ENCODE assay signal across 22 cellular contexts in the genomic region with DNA sequence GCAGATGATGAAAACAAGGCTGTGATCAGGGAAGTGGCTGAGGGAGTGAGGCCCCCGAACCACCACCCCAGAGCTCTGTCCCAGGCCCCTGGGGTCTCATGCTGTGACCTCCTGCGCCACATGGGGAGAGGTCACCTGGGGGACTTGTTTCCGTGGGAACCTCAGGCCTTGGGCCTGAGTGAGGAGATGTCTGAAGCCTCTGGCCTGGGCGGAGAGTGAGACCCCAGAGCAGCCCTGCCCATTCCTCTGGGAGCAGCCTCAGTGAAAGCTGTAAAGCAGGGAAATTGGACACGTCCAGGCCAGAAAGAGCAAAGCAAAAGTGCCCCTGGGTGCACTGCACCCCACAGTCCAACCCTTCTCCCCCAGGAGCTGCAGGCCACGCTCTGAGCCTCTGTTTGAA.
"Had no signal": no experiment of that assay in that cellular context is flagged by ENCODE, and none has a peak within 500 bp of the region (broad histone marks: within the 10 kb centered on the region; RNA-seq: fewer than 3 reads in every experiment).

No MANE protein-coding gene starts in this region.

- H3K4me3 ChIP-seq: cardiac muscle cell had no signal

- H3K27ac ChIP-seq: brain microvascular endothelial cell, cardiac muscle cell had no signal

- ATAC-seq: activated CD8-positive, alpha-beta T cell treated with anti-CD3 and anti-CD28 coated beads, Interleukin-2, amount 10 ng/mL, durations not matched to agents 7 days and 5 days; T-helper 17 cell; WTC11 had no signal

- FAIRE-seq: RCC 7860 had no signal

- H3K36me3 ChIP-seq: brain microvascular endothelial cell, cardiac muscle cell had no signal

- DNase-seq: activated CD4-positive, alpha-beta T cell treated with anti-CD3 and anti-CD28 coated beads for 48 hours; activated CD4-positive, alpha-beta T cell treated with anti-CD3 and anti-CD28 coated beads, Interleukin-2, amount 50 U/mL, for 4 hours; activated CD4-positive, CD25-positive, alpha-beta regulatory T cell treated with anti-CD3 and anti-CD28 coated beads, Interleukin-2, amount 50 U/mL, for 72 hours; activated CD8-positive, alpha-beta memory T cell treated with anti-CD3 and anti-CD28 coated beads, Interleukin-2, amount 50 U/mL, for 48 hours; activated CD8-positive, alpha-beta T cell treated with anti-CD3 and anti-CD28 coated beads, Interleukin-2, amount 10 ng/mL, durations not matched to agents 7 days and 5 days; activated T-cell treated with anti-CD3 and anti-CD28 coated beads, Interleukin-2, amount 50 U/mL, for 1 hour; brain microvascular endothelial cell; Karpas-422; MM.1S; NCI-H1105; NCI-H1436; NCI-H1694 treated with DMSO at 0.1 percent for 48 hours; NCI-H2029 treated with DMSO at 0.1 percent for 48 hours; NCI-H345; NCI-H510A treated with DMSO at 0.1 percent for 48 hours; NCI-H69; SIG-M5; T-helper 17 cell; T-helper 9 cell had no signal

- H3K27me3 ChIP-seq: cardiac muscle cell had no signal
